1 cellular context compared by ENCODE assay signal in the genomic region with DNA sequence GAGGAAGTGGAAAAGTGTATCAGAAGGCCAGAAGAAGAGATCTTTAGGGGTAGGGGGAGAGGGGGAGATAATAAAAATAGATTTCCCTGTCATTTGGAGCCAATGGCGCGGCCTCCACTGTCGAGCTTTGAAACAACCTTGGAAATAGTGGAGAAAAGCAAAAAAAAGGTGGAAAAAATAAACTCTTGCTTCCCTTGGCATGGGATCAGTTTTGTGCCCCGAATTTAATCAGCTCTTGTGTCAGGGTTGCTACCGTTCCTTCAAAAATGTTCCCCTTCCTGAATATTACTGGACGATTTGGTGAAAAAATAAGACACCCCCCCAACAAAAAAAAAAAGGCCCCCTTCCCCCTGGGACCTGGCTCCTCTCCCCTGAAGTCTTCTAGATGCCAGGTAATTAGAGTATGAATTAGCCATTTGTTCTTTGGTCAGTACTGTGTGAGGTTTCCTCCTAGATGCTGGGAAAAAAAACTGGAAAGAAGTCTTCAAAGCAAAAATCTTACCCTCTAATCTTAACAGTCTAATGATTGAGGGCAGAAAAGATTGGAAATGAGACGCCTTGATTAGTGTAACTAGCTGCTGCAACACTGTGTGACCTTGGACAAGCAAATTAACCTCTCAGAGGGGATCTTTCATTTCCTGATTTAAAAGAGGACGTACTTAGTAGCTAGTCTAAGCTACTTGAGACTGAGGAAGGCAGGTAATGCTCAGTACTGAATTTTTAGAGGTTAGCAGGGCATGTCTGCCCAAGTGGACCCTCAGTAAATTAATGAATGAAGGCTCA.
TF ChIP-seq lines count a peak whose summit lies in the region.

No MANE protein-coding gene starts in this region.

TF ChIP-seq in HepG2, 621 proteins besides CTCF, POLR2A, EP300 and RAD21 (continued from another document and continues in another):
- TF ChIP-seq KDM5A (IDR thresholded peaks at IDR 0.05; ENCODE audit: borderline replicate concordance, low read length) = 0 out of 2 replicates have a peak, but pooled peaks have one; percentile 64
- peak; percentile 73; the same call in 1 of the 2 replicates for TF ChIP-seq CEBPG (CRISPR knock-in tag; IDR thresholded peaks at IDR 0.05)
- TF ChIP-seq KLF12 (CRISPR knock-in tag; IDR thresholded peaks at IDR 0.05; ENCODE audit: borderline replicate concordance) = 0 out of 2 replicates have a peak, but pooled peaks have one; percentile 0
- peak; percentile 80 for TF ChIP-seq PHF5A (CRISPR knock-in tag; IDR thresholded peaks at IDR 0.05; ENCODE audit: low read depth, unreplicated experiment)
- TF ChIP-seq NR2F2 (IDR thresholded peaks at IDR 0.05; ENCODE audit: borderline replicate concordance, low read depth) = 0 out of 2 replicates have a peak, but pooled peaks have one; percentile 1
- peak; percentile 68; the same call in 1 of the 2 replicates for TF ChIP-seq FOXM1 (CRISPR knock-in tag; IDR thresholded peaks at IDR 0.05)
- TF ChIP-seq MBD4 (IDR thresholded peaks at IDR 0.05; ENCODE audit: borderline replicate concordance, low read length) = peak; percentile 57; the same call in 1 of the 2 replicates
- TF ChIP-seq MATR3 (CRISPR knock-in tag; IDR thresholded peaks at IDR 0.05) = no peak
- TF ChIP-seq BCL6 (CRISPR knock-in tag; IDR thresholded peaks at IDR 0.05) = no peak
- TF ChIP-seq ZNF652 (CRISPR knock-in tag; IDR thresholded peaks at IDR 0.05; ENCODE audit: borderline replicate concordance, low read depth) = 0 out of 2 replicates have a peak, but pooled peaks have one; percentile 49
- no peak; the same call in 1 of the 2 replicates for TF ChIP-seq RCOR2 (CRISPR knock-in tag; IDR thresholded peaks at IDR 0.05)
- TF ChIP-seq ZNF160 (CRISPR knock-in tag; IDR thresholded peaks at IDR 0.05) = no peak
- peak; percentile 29; the same call in 1 of the 2 replicates for TF ChIP-seq ZBTB21 (CRISPR knock-in tag; IDR thresholded peaks at IDR 0.05)
- peak; percentile 35; the same call in 1 of the 2 replicates for TF ChIP-seq SMARCC2 (IDR thresholded peaks at IDR 0.05)
- no peak for TF ChIP-seq ZEB1 (IDR thresholded peaks at IDR 0.05; ENCODE audit: insufficient replicate concordance, low read depth)
- TF ChIP-seq THAP11 (CRISPR knock-in tag; IDR thresholded peaks at IDR 0.05) = peak; percentile 5; the same call in 1 of the 2 replicates
- TF ChIP-seq ZNF597 (CRISPR knock-in tag; IDR thresholded peaks at IDR 0.05) = no peak
- TF ChIP-seq ZNF331 (CRISPR knock-in tag; IDR thresholded peaks at IDR 0.05) = 0 out of 2 replicates have a peak, but pooled peaks have one; percentile 24
- TF ChIP-seq, protein P1, sequence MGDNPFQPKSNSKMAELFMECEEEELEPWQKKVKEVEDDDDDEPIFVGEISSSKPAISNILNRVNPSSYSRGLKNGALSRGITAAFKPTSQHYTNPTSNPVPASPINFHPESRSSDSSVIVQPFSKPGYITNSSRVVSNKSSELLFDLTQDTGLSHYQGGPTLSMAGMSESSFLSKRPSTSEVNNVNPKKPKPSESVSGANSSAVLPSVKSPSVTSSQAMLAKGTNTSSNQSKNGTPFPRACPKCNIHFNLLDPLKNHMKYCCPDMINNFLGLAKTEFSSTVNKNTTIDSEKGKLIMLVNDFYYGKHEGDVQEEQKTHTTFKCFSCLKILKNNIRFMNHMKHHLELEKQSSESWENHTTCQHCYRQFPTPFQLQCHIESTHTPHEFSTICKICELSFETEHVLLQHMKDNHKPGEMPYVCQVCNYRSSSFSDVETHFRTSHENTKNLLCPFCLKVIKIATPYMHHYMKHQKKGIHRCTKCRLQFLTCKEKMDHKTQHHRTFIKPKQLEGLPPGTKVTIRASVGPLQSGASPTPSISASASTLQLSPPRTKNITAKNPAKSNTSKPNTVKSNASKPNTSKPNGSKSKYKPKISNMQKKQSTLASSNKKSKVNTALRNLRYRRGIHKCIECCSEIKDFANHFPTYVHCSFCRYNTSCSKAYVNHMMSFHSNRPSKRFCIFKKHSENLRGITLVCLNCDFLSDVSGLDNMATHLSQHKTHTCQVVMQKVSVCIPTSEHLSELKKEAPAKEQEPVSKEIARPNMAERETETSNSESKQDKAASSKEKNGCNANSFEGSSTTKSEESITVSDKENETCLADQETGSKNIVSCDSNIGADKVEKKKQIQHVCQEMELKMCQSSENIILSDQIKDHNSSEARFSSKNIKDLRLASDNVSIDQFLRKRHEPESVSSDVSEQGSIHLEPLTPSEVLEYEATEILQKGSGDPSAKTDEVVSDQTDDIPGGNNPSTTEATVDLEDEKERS (CRISPR knock-in tag; IDR thresholded peaks at IDR 0.05) = peak; percentile 11; the same call in 1 of the 2 replicates
- TF ChIP-seq ZNF260 (CRISPR knock-in tag; IDR thresholded peaks at IDR 0.05; ENCODE audit: borderline replicate concordance, low read depth) = 0 out of 2 replicates have a peak, but pooled peaks have one; percentile 20
- peak; percentile 44; the same call in 1 of the 2 replicates for TF ChIP-seq AHDC1 (CRISPR knock-in tag; IDR thresholded peaks at IDR 0.05; ENCODE audit: borderline replicate concordance)
- TF ChIP-seq KAT2B (IDR thresholded peaks at IDR 0.05; ENCODE audit: borderline replicate concordance, low read depth, low read length) = no peak
- TF ChIP-seq THYN1 (CRISPR knock-in tag; IDR thresholded peaks at IDR 0.05; ENCODE audit: borderline replicate concordance, low read depth) = 0 out of 2 replicates have a peak, but pooled peaks have one; percentile 7
- no peak for TF ChIP-seq THAP9 (CRISPR knock-in tag; IDR thresholded peaks at IDR 0.05; ENCODE audit: borderline replicate concordance)
- TF ChIP-seq IRX3 (CRISPR knock-in tag; IDR thresholded peaks at IDR 0.05; ENCODE audit: borderline replicate concordance, low read depth) = 0 out of 2 replicates have a peak, but pooled peaks have one; percentile 4
- peak; percentile 4; the same call in 1 of the 2 replicates for TF ChIP-seq GLI4 (CRISPR knock-in tag; IDR thresholded peaks at IDR 0.05; ENCODE audit: borderline replicate concordance)
- no peak for TF ChIP-seq ZNF589 (CRISPR knock-in tag; conservative IDR thresholded peaks at IDR 0.05)
- peak; percentile 99 for TF ChIP-seq ZC3H4 (CRISPR knock-in tag; IDR thresholded peaks at IDR 0.05; ENCODE audit: borderline replicate concordance)
- TF ChIP-seq HOXA7 (CRISPR knock-in tag; IDR thresholded peaks at IDR 0.05) = no peak
- TF ChIP-seq SAP130 (CRISPR knock-in tag; IDR thresholded peaks at IDR 0.05; ENCODE audit: low read depth) = peak; percentile 9; the same call in 1 of the 2 replicates
